Comparison of ENCODE assay signal across 9 cellular contexts in the genomic region with DNA sequence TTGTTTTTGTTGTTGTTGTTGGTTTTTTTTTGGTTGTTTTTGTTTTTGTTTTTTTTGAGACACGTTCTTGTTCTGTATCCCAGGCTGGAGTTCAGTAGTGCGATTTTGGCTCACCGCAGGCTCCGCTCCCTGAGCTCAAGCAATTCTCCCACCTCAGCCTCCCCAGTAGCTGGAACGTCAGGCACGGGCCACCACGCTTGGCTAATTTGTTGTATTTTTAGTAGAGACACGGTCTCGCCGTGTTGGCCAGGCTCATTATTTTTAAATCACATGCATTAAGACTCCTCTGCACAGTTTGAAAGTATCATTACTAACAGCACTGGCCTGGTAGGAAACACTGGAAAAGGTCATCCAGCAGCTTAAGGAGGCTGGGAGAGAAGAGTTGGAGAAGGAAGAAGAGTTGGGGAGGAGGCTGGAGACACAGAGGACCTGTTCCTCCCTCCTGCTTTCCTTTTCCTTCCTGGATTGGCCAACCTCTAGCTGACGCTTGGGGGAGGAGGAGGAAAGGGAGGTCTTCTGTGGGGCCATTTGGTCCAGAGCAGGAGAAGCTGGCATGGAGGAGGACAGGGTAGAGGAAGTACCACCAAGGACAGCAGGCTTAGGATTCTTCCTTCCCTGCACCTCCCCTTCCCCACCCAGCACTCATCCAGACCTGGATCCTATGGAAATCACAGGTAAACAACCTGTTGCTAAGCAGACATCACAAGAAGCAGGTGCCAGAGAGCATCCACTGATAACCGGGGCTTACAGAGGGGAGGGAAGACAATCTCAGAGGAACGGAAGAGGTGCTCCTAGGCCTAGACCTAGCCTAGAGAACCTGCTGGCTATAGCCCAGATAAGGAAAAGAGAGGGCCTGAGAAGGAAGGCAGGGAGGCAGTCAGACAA.
DNase-seq lines count a peak whose midpoint lies in the region; ATAC-seq and TF ChIP-seq lines count a peak whose summit lies in the region.
"Had no signal": no experiment of that assay in that cellular context is flagged by ENCODE, and none has a peak within 500 bp of the region (broad histone marks: within the 10 kb centered on the region; RNA-seq: fewer than 3 reads in every experiment).

No MANE protein-coding gene starts in this region.

- DNase-seq in NCI-H526 (lab: John Stamatoyannopoulos, UW), result peak; percentile 51 to 62
- no peak for DNase-seq in NCI-H526 treated with DMSO at 0.1 percent for 48 hours (lab: John Stamatoyannopoulos, UW)
- DNase-seq in NCI-H345 treated with DMSO at 0.1 percent for 48 hours (lab: John Stamatoyannopoulos, UW; ENCODE audit: unreplicated experiment), result peak; percentile 15
- DNase-seq in left ventricle myocardium inferior, result no peak
- DNase-seq in D341Med (ENCODE audit: low spot score), result no peak
- DNase-seq in 8988T, result no peak

- H3K27me3 ChIP-seq in left ventricle myocardium inferior (ENCODE audit: low read depth), result no peaks in the 10 kb centered on the region
- peaks cover 38% of the 10 kb centered on the region for H3K27me3 ChIP-seq in skeletal muscle satellite cell (ENCODE audit: control insufficient read depth, insufficient read depth, low read length)

- peak overlapping the region; percentile 90 for H3K27ac ChIP-seq in left ventricle myocardium inferior (replicated peaks)

- TF ChIP-seq CTCF in left ventricle myocardium inferior (IDR thresholded peaks at IDR 0.05; ENCODE audit: borderline replicate concordance), result no peak

- H3K36me3 ChIP-seq in left ventricle myocardium inferior, result no peaks in the 10 kb centered on the region
- H3K36me3 ChIP-seq in skeletal muscle satellite cell (ENCODE audit: insufficient read depth, low read length), result no peaks in the 10 kb centered on the region

- H3K4me3 ChIP-seq in left ventricle myocardium inferior (peak overlapping the region; percentile 61), skeletal muscle satellite cell (ENCODE audit: low read length) (peak overlapping the region; percentile 63)

- H3K4me1 ChIP-seq in left ventricle myocardium inferior (peaks cover 95% of the 10 kb centered on the region), skeletal muscle satellite cell (ENCODE audit: control insufficient read depth, insufficient read depth, low read length) (peaks cover 37% of the 10 kb centered on the region)

- ATAC-seq in GM21360 (IDR thresholded peaks at IDR 0.05; ENCODE audit: unreplicated experiment), result no peak
- ATAC-seq: esophagus mucosa had no signal

- H3K9me3 ChIP-seq in left ventricle myocardium inferior (replicated peaks) (no peaks in the 10 kb centered on the region), skeletal muscle satellite cell (replicated peaks; ENCODE audit: low read length) (no peaks in the 10 kb centered on the region)

- no peak overlapping the region for H3K9ac ChIP-seq in skeletal muscle satellite cell (ENCODE audit: low read depth, low read length)

- intact Hi-C loops in left ventricle myocardium inferior (cut with micrococcal nuclease), result no loop called here

- H3K4me2 ChIP-seq in skeletal muscle satellite cell (ENCODE audit: low read length), result peak overlapping the region; percentile 79

Comparison
In these comparisons a context has a peak if more than half of its experiments do, and no peak if none do; other contexts are left out.
1. DNase-seq: peak in NCI-H526 (2 of 2) and NCI-H345 treated with DMSO at 0.1 percent for 48 hours (single experiment); none in NCI-H526 treated with DMSO at 0.1 percent for 48 hours (single experiment), left ventricle myocardium inferior (single experiment), D341Med (single experiment) and 8988T (single experiment).